In the genomic region with DNA sequence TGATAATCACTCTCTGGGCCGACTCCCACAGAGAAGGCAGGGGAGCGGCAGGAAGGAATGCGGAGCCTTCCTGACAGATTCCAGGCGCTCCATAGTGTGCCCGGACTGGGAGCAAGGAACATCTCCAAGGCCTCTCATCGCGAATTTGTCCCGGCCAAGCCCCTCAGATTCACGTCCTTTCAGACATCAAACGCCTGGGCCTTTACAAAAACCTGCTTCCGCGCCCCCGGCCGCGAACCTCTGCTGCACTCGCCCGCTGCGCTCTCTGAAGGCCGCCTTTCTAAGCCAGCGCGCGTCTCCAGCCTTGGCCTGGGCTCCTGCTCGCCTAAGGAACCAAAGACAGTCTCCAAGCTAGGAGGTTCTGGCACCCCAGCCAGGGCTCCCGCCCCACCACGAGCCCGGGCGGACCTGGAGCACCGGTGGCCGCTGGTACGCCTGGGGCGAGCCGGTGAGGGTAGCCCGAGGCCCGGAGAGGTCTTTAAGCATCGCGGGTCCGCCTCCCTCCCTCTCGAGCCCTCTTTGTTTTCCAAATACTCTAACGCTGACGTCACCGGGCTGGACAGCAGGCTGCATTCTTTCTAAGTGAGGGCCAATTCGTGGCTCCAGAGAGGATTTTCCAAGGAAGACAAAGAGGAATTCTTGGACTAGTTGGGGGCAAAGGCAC, we compare ENCODE assay signal across 8 cellular contexts. TPM values are rescaled to one million over a fixed set of nuclear protein-coding genes. Genes with fewer than 3 reads are reported as not detected.
DNase-seq lines count a peak whose midpoint lies in the region; ATAC-seq and TF ChIP-seq lines count a peak whose summit lies in the region.

No MANE protein-coding gene starts in this region.

- no peaks in the 10 kb centered on the region for H3K9me3 ChIP-seq in esophagus (ENCODE audit: control insufficient read depth in 2 of 2, insufficient read depth in 1 of 2, low read depth in 1 of 2, low read length in 1 of 2)
- no peaks in the 10 kb centered on the region for H3K9me3 ChIP-seq in mesodermal cell (ENCODE audit: control insufficient read depth, low read length)
- H3K9me3 ChIP-seq in upper lobe of left lung, result no peaks in the 10 kb centered on the region

- DNase-seq in activated effector memory CD4-positive, alpha-beta T cell treated with anti-CD3 and anti-CD28 coated beads, Interleukin-2, amount 50 U/mL, for 16 hours, result peak; percentile 50
- DNase-seq in activated effector memory CD4-positive, alpha-beta T cell treated with Interleukin-2 at 50 U/mL for 16 hours, result no peak
- peak; percentile 49 to 54 for DNase-seq in SHP77 (lab: John Stamatoyannopoulos, UW)
- DNase-seq in upper lobe of left lung, result peak; percentile 89

- TF ChIP-seq POLR2A in upper lobe of left lung (IDR thresholded peaks at IDR 0.05), result peak in 3 of 4 donors; percentile 35 to 74 (median 55)

- H3K4me3 ChIP-seq in esophagus (ENCODE audit: low read depth in 1 of 2, low read length in 2 of 2) (peak overlapping the region; percentile 63 to 86), mesodermal cell (ENCODE audit: extremely low read depth, insufficient read depth, low read length, poor library complexity, severe bottlenecking) (peak overlapping the region; percentile 78), upper lobe of left lung (peak overlapping the region; percentile 60 to 83 (median 78))

- WGBS in esophagus, 2 donors, result 8 to 11% methylated on average over 42 of the region's 42 CpGs
- 0% methylated on average over 39 to 42 of the region's 42 CpGs for WGBS in mesodermal cell (ENCODE audit: insufficient coverage in 2 of 2), 2 experiments
- WGBS in upper lobe of left lung, 2 donors, result 9 to 21% methylated on average over 21 to 42 of the region's 42 CpGs

- H3K36me3 ChIP-seq in esophagus (ENCODE audit: control insufficient read depth in 2 of 2, insufficient read depth in 2 of 2, low read length in 1 of 2) (peaks cover 9 to 28% of the 10 kb centered on the region in 2 donors), mesodermal cell (ENCODE audit: control insufficient read depth, insufficient read depth, low read length) (peaks cover 44% of the 10 kb centered on the region), upper lobe of left lung (peaks cover 23 to 29% (median 26%) of the 10 kb centered on the region in 4 donors)

- H3K27me3 ChIP-seq in esophagus (ENCODE audit: control insufficient read depth in 1 of 2, insufficient read depth in 2 of 2, low read length in 2 of 2) (no peaks in the 10 kb centered on the region), upper lobe of left lung (no peaks in the 10 kb centered on the region)

- H3K27ac ChIP-seq in esophagus (ENCODE audit: low read depth in 2 of 2, low read length in 1 of 2), result peak overlapping the region; percentile 97 to 100
- H3K27ac ChIP-seq in mesodermal cell (ENCODE audit: low read depth, low read length, severe bottlenecking), result peak overlapping the region; percentile 100
- peak overlapping the region; percentile 97 to 100 (median 98) for H3K27ac ChIP-seq in upper lobe of left lung

- no peak for TF ChIP-seq EP300 in upper lobe of left lung (IDR thresholded peaks at IDR 0.05)

- peak; percentile 76 to 86 for ATAC-seq in upper lobe of left lung (ENCODE audit: low FRiP score in 2 of 2)
- ATAC-seq in GM21786 (IDR thresholded peaks at IDR 0.05; ENCODE audit: unreplicated experiment), result no peak
- no peak for ATAC-seq in HG02759 (IDR thresholded peaks at IDR 0.05; ENCODE audit: unreplicated experiment)

- TF ChIP-seq CTCF in upper lobe of left lung (IDR thresholded peaks at IDR 0.05), result no peak

- peaks cover 10 to 23% of the 10 kb centered on the region in 2 donors for H3K4me1 ChIP-seq in esophagus (ENCODE audit: control insufficient read depth in 2 of 2, insufficient read depth in 2 of 2, low read length in 1 of 2)
- peaks cover 56% of the 10 kb centered on the region for H3K4me1 ChIP-seq in mesodermal cell (ENCODE audit: control insufficient read depth, insufficient read depth, low read length, poor library complexity, severe bottlenecking)
- H3K4me1 ChIP-seq in upper lobe of left lung, result peaks cover 64 to 84% (median 67%) of the 10 kb centered on the region in 4 donors

RNA-seq across cellular contexts. Expression of gene AMOTL2, which starts 0.8 kb away (rescaled TPM):
- polyA plus RNA-seq in esophagus, result 10 to 100 TPM; 21.2 to 23.2 TPM
- 59.7 TPM for polyA plus RNA-seq in mesodermal cell (2013, experiment 1 of 2)
- 50.8 TPM for polyA plus RNA-seq in mesodermal cell (2013, experiment 2 of 2)
- total RNA-seq in upper lobe of left lung, result 100 to 1,000 TPM in 5 of 6 donors, 10 to 100 TPM in 1; 73.3 to 179 (median 132) TPM

Comparison
In these comparisons a context has a peak if more than half of its experiments do, and no peak if none do; other contexts are left out.
1. ATAC-seq: peak in upper lobe of left lung (2 of 2); none in GM21786 (single experiment) and HG02759 (single experiment).
2. Peak in every context shown above with its lines, with median percentiles within 50 percentile points of each other: H3K27ac ChIP-seq and H3K4me3 ChIP-seq.